Comparison of ENCODE assay signal across 15 cellular contexts in the genomic region with DNA sequence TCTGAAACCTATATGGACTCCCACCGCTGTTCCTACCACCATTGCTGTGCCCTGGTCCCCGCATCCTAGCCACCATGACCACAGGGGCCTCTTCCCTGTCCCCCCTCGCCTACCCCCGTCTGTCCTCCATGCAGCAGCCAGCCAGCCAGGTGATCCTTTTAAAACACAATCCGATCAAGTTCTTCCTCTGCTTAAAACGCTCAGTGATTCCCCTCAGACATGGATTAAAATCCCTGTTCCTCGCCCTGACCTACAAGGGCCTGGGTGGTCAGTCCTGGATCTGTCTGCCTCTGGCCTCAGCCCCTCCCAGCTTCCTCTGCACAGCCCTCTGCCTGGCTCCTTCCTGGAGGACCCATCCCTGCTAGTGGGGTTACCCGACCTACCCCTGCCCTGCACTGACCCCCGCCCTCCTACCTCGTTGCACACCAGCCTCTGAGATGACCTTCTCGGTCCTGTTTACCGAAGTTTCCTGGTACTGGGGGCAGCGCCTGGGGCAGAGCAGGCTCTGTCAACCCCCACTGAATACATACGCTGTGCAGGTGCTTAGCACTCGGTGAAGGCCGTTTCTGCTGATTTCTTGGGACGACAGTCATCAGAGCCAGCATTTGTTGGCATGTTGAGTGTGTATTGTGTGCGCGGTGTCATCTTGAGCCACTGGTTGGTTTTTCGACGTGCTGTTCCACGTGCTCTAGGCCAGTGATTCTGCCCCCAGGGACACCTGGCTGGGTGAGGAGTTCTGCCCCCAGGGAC. TPM values are rescaled to one million over a fixed set of nuclear protein-coding genes. Genes with fewer than 3 reads are reported as not detected.
DNase-seq lines count a peak whose midpoint lies in the region; ATAC-seq, FAIRE-seq and TF ChIP-seq lines count a peak whose summit lies in the region.
"Had no signal": no experiment of that assay in that cellular context is flagged by ENCODE, and none has a peak within 500 bp of the region (broad histone marks: within the 10 kb centered on the region; RNA-seq: fewer than 3 reads in every experiment).

No MANE protein-coding gene starts in this region.

- POLR2A ChIA-PET in K562 (lab: Yijun Ruan, JAX), result interaction anchor here (1.2 to 1.5 kb wide), 2 partner anchors 13 to 15 kb away, joined by 4 to 6 read pairs; partner anchors contain the start of gene LENG8

- H3K27ac ChIP-seq in K562 (ENCODE audit: extremely low read depth, low read depth, low read length) (no peak overlapping the region), neuronal stem cell (replicated peaks; ENCODE audit: low read length) (peak overlapping the region; percentile 64)
- H3K27ac ChIP-seq: heart left ventricle, neutrophil, spleen, transverse colon had no signal

- BruUV-seq in K562 (replicated peaks; lab: Mats Ljungman, UMichigan), result no TSS peak

- H3K4me3 ChIP-seq in K562 (no peak overlapping the region), neuronal stem cell (ENCODE audit: low read length in 2 of 2) (no peak overlapping the region)
- H3K4me3 ChIP-seq: heart left ventricle, spleen, transverse colon had no signal

- peaks cover 7% of the 10 kb centered on the region; the same call in 1 of the 3 replicates for H3K36me3 ChIP-seq in K562 (ENCODE audit: control insufficient read depth, insufficient read depth, low read length)
- H3K36me3 ChIP-seq in neuronal stem cell (replicated peaks in 1 of 2; ENCODE audit: control insufficient read depth in 2 of 2, insufficient read depth in 2 of 2, low read length in 2 of 2), result peaks cover 24 to 31% of the 10 kb centered on the region in 2 donors
- H3K36me3 ChIP-seq: transverse colon had no signal

- FAIRE-seq in K562 (lab: Jason Lieb, UNC), result no peak

- CTCF ChIA-PET in K562 (lab: Yijun Ruan, JAX; ENCODE audit: low intra/inter-chr PET ratio), result no interaction called here

- TF ChIP-seq RAD21 in K562 (CRISPR knock-in tag; conservative IDR thresholded peaks at IDR 0.05 in 1 of 2, IDR thresholded peaks at IDR 0.05 in 1 of 2), result no peak

- peaks cover 0 to 37% of the 10 kb centered on the region in 2 experiments; a peak in 2 of 5 replicates for H3K4me1 ChIP-seq in K562 (replicated peaks in 1 of 2; ENCODE audit: control insufficient read depth in 2 of 2, insufficient read depth in 2 of 2, low read length in 2 of 2)
- peaks cover 33 to 58% of the 10 kb centered on the region in 2 donors for H3K4me1 ChIP-seq in neuronal stem cell (ENCODE audit: control insufficient read depth in 2 of 2, insufficient read depth in 1 of 2, low read depth in 1 of 2, low read length in 2 of 2)

- no peaks in the 10 kb centered on the region; a peak in 1 of 5 replicates for H3K27me3 ChIP-seq in K562 (ENCODE audit: control insufficient read depth in 2 of 2, insufficient read depth in 2 of 2, low read length in 2 of 2)
- H3K27me3 ChIP-seq in neuronal stem cell (ENCODE audit: control insufficient read depth in 3 of 3, insufficient read depth in 3 of 3, low read depth in 1 of 3, low read length in 3 of 3), result no peaks in the 10 kb centered on the region

- ATAC-seq in K562, result no peak
- ATAC-seq in HG03469 (IDR thresholded peaks at IDR 0.05; ENCODE audit: unreplicated experiment), result no peak
- ATAC-seq: activated T-cell treated with anti-CD3 and anti-CD28 coated beads, Interleukin-2, amount 50 U/mL, for 72 hours; heart left ventricle; left ventricle myocardium superior had no signal

- H3K9me3 ChIP-seq in K562 (replicated peaks; ENCODE audit: control insufficient read depth, insufficient read depth, low read depth, low read length) (no peaks in the 10 kb centered on the region), neuronal stem cell (replicated peaks in 1 of 2; ENCODE audit: control insufficient read depth in 2 of 2, insufficient read depth in 1 of 2, low read depth in 1 of 2, low read length in 2 of 2) (peaks cover 0 to 2% of the 10 kb centered on the region in 2 donors)
- H3K9me3 ChIP-seq: heart left ventricle, neutrophil, spleen, transverse colon had no signal

- no peak overlapping the region for H4K91ac ChIP-seq in neuronal stem cell (ENCODE audit: low read depth, low read length, poor library complexity)

- no peak overlapping the region for H2AFZ ChIP-seq in K562 (ENCODE audit: low read depth, low read length)
- H2AFZ ChIP-seq in neuronal stem cell (ENCODE audit: low read length), result no peak overlapping the region

- H3K9ac ChIP-seq in K562 (ENCODE audit: insufficient read depth in 1 of 2, low read depth in 2 of 2, low read length in 2 of 2) (peak overlapping the region in 1 of 2 experiments; percentile 43; a peak in 1 of 4 replicates), neuronal stem cell (ENCODE audit: low read depth, low read length, poor library complexity) (peak overlapping the region; percentile 65)

- intact Hi-C loops in K562 (cut with micrococcal nuclease), result no loop called here

- no peak overlapping the region for H4K8ac ChIP-seq in neuronal stem cell (ENCODE audit: low read depth, low read length)

- H3K23ac ChIP-seq in neuronal stem cell (ENCODE audit: low read depth, low read length, poor library complexity), result peak overlapping the region; percentile 70

- H2BK5ac ChIP-seq in neuronal stem cell (ENCODE audit: low read length), result peak overlapping the region; percentile 58

- H3K14ac ChIP-seq in neuronal stem cell (ENCODE audit: low read length), result peak overlapping the region; percentile 97

- H3K79me2 ChIP-seq in K562 (ENCODE audit: control insufficient read depth, insufficient read depth, low read length), result peaks cover 6% of the 10 kb centered on the region; the same call in 2 of the 3 replicates

- peak overlapping the region; percentile 70 for H3K4ac ChIP-seq in neuronal stem cell (ENCODE audit: low read length)

- peak; percentile 45 for DNase-seq in NCI-H1105 treated with DMSO at 0.1 percent for 48 hours (lab: John Stamatoyannopoulos, UW)
- no peak for DNase-seq in NCI-H1105 (lab: John Stamatoyannopoulos, UW)
- no peak for DNase-seq in K562 (ENCODE audit: extremely low read depth in 1 of 4, low spot score in 3 of 4)
- DNase-seq in neuronal stem cell (ENCODE audit: low spot score), result no peak
- DNase-seq in HT-29 (ENCODE audit: low spot score), result no peak
- DNase-seq: 8988T; activated T-cell treated with anti-CD3 and anti-CD28 coated beads, Interleukin-2, amount 50 U/mL, for 72 hours; Karpas-422; left ventricle myocardium superior; NCI-H2081 treated with DMSO at 0.1 percent for 48 hours; spleen; transverse colon had no signal

- no peak for TF ChIP-seq CTCF in K562 (IDR thresholded peaks at IDR 0.05 in 2 of 3, conservative IDR thresholded peaks at IDR 0.05 in 1 of 3; ENCODE audit: insufficient read depth in 2 of 3, low read depth in 1 of 3, low read length in 3 of 3)

- no peak overlapping the region for H2BK120ac ChIP-seq in neuronal stem cell (ENCODE audit: low read depth, low read length)

- in situ Hi-C loops in K562 (cut with MboI), result no loop called here

- H4K20me1 ChIP-seq in K562 (replicated peaks; ENCODE audit: control insufficient read depth, insufficient read depth, low read length), result peaks cover 10% of the 10 kb centered on the region; the same call in 1 of the 2 replicates

- TF ChIP-seq POLR2A in K562 (conservative IDR thresholded peaks at IDR 0.05), result no peak

- H3K79me1 ChIP-seq in neuronal stem cell (ENCODE audit: low read depth, low read length), result peaks cover 8% of the 10 kb centered on the region

- peak overlapping the region; percentile 63 for H2BK12ac ChIP-seq in neuronal stem cell (ENCODE audit: low read length)

- 52% methylated on average over 20 of the region's 22 CpGs for WGBS in K562 (ENCODE audit: insufficient coverage, low coverage, missing lambda C conversion rate)
- no CpG with 5 or more reads among the region's 22 CpGs for WGBS in neuronal stem cell (ENCODE audit: extremely low coverage in 2 of 2, insufficient read length in 2 of 2, insufficient replicate concordance in 1 of 2), 2 donors

- peak overlapping the region; percentile 65 for H2AK5ac ChIP-seq in neuronal stem cell (ENCODE audit: low read depth, low read length)

- H2BK15ac ChIP-seq in neuronal stem cell (ENCODE audit: low read length), result no peak overlapping the region

- H3K4me2 ChIP-seq in K562 (ENCODE audit: insufficient read depth, low read length) (no peak overlapping the region), neuronal stem cell (ENCODE audit: insufficient read depth, low read length, poor library complexity, severe bottlenecking) (no peak overlapping the region)

- TF ChIP-seq EP300 in K562 (IDR thresholded peaks at IDR 0.05; ENCODE audit: low read length), result no peak

- H3K9me1 ChIP-seq in K562 (ENCODE audit: control insufficient read depth, insufficient read depth, low read length), result no peaks in the 10 kb centered on the region

- H3K18ac ChIP-seq in neuronal stem cell (ENCODE audit: low read length), result peak overlapping the region; percentile 80

RNA-seq across cellular contexts. Expression of gene LENG8, which starts 14.7 kb away (rescaled TPM):
- 299 and 811 TPM in 2 replicates for total RNA-seq in K562 (2011; cell fraction: chromatin; rRNA removed; ENCODE audit: low replicate concordance)
- 301 and 324 TPM in 2 replicates for total RNA-seq in K562 (2011; cell fraction: nucleolus; rRNA removed)
- total RNA-seq in K562 (2011; cell fraction: nucleoplasm; rRNA removed), result 310 and 346 TPM in 2 replicates
- 32.2 and 36.0 TPM in 2 replicates for total RNA-seq in K562 (2014; rRNA removed)
- total RNA-seq in K562 (2014; rRNA removed; fragmentation: Illumina TruSeq; extraction: Trizol), result 6.0 and 8.4 TPM in 2 replicates
- 16.3 and 17.2 TPM in 2 replicates for total RNA-seq in K562 (2015; rRNA removed; fragmentation: Illumina TruSeq; extraction: Trizol)
- 116 and 146 TPM in 2 replicates for total RNA-seq in K562 (2021)
- polyA plus RNA-seq in K562 (2011; rRNA removed), result 28.1 and 70.4 TPM in 2 replicates
- 32.2 and 33.2 TPM in 2 replicates for polyA plus RNA-seq in K562 (2011; cell fraction: cytosol; rRNA removed)
- polyA plus RNA-seq in K562 (2011; cell fraction: nucleus; rRNA removed), result 546 and 794 TPM in 2 replicates
- 103 and 172 TPM in 2 replicates for polyA plus RNA-seq in K562 (2012)
- 44.5 and 79.0 TPM in 2 replicates for polyA plus RNA-seq in K562 (2014; fragmentation: Illumina TruSeq; extraction: Trizol)
- polyA plus RNA-seq in K562 (2014; fragmentation: Nextera tagmentation; extraction: Ambion mirVana), result 1 to 10 TPM in 1 of 2 experiments, under 1 TPM in 1; 0.74 to 2.3 TPM
- 125 and 144 TPM in 2 replicates for polyA plus RNA-seq in K562 (2014; rRNA removed)
- 16.0 and 20.5 TPM in 2 replicates for polyA minus RNA-seq in K562 (2011; rRNA and poly(A)+ RNA removed)
- 21.1 and 33.8 TPM in 2 replicates for polyA minus RNA-seq in K562 (2011; cell fraction: cytosol; rRNA and poly(A)+ RNA removed)
- polyA minus RNA-seq in K562 (2011; cell fraction: nucleus; rRNA and poly(A)+ RNA removed), result 88.3 and 112 TPM in 2 replicates
- polyA plus RNA-seq in neuronal stem cell (2013, experiment 1 of 2), result 151 TPM
- 130 TPM for polyA plus RNA-seq in neuronal stem cell (2013, experiment 2 of 2)
- total RNA-seq in HT-29 (2014; rRNA removed; shearing (Covaris generic)), result 153 TPM in 2 replicates

RNA-seq across cellular contexts. Expression of gene TTYH1, which starts 19.0 kb away (rescaled TPM):
- total RNA-seq in K562 (2011; cell fraction: chromatin; rRNA removed; ENCODE audit: low replicate concordance), result not detected in 2 replicates
- not detected in 2 replicates for total RNA-seq in K562 (2011; cell fraction: nucleolus; rRNA removed)
- not detected in 2 replicates for total RNA-seq in K562 (2011; cell fraction: nucleoplasm; rRNA removed)
- total RNA-seq in K562 (2014; rRNA removed), result not detected in 2 replicates
- total RNA-seq in K562 (2014; rRNA removed; fragmentation: Illumina TruSeq; extraction: Trizol), result not detected in 2 replicates
- not detected in 2 replicates for total RNA-seq in K562 (2015; rRNA removed; fragmentation: Illumina TruSeq; extraction: Trizol)
- not detected in 2 replicates for total RNA-seq in K562 (2021)
- not detected in 2 replicates for polyA plus RNA-seq in K562 (2011; rRNA removed)
- polyA plus RNA-seq in K562 (2011; cell fraction: cytosol; rRNA removed), result not detected in 2 replicates
- polyA plus RNA-seq in K562 (2011; cell fraction: nucleus; rRNA removed), result not detected in 2 replicates
- 0.17 and 0.36 TPM in 2 replicates for polyA plus RNA-seq in K562 (2012)
- not detected in 2 replicates for polyA plus RNA-seq in K562 (2014; fragmentation: Illumina TruSeq; extraction: Trizol)
- polyA plus RNA-seq in K562 (2014; fragmentation: Nextera tagmentation; extraction: Ambion mirVana), result under 1 TPM in 1 of 2 experiments, not detected in 1; 0.08 TPM
- polyA plus RNA-seq in K562 (2014; rRNA removed), result not detected in 2 replicates
- not detected in 2 replicates for polyA minus RNA-seq in K562 (2011; rRNA and poly(A)+ RNA removed)
- polyA minus RNA-seq in K562 (2011; cell fraction: cytosol; rRNA and poly(A)+ RNA removed), result not detected in 2 replicates
- not detected in 2 replicates for polyA minus RNA-seq in K562 (2011; cell fraction: nucleus; rRNA and poly(A)+ RNA removed)
- 504 TPM for polyA plus RNA-seq in neuronal stem cell (2013, experiment 1 of 2)
- 501 TPM for polyA plus RNA-seq in neuronal stem cell (2013, experiment 2 of 2)
- total RNA-seq in HT-29 (2014; rRNA removed; shearing (Covaris generic)), result not detected in 2 replicates

RNA-seq across cellular contexts. Expression of gene LENG9, which starts 29.3 kb away (rescaled TPM):
- 0.53 TPM in 1 of 2 replicates, not detected in the other for total RNA-seq in K562 (2011; cell fraction: chromatin; rRNA removed; ENCODE audit: low replicate concordance)
- total RNA-seq in K562 (2011; cell fraction: nucleolus; rRNA removed), result 1.2 TPM in 2 replicates
- total RNA-seq in K562 (2011; cell fraction: nucleoplasm; rRNA removed), result 0.44 and 0.61 TPM in 2 replicates
- total RNA-seq in K562 (2014; rRNA removed) (0.64 and 1.6 TPM in 2 replicates), K562 (2014; rRNA removed; fragmentation: Illumina TruSeq; extraction: Trizol) (0.10 TPM in 1 of 2 replicates, not detected in the other), K562 (2015; rRNA removed; fragmentation: Illumina TruSeq; extraction: Trizol) (0.38 and 0.43 TPM in 2 replicates), K562 (2021) (0.58 and 0.74 TPM in 2 replicates)
- polyA plus RNA-seq in K562 (2011; rRNA removed) (0.11 and 0.12 TPM in 2 replicates), K562 (2014; fragmentation: Illumina TruSeq; extraction: Trizol) (0.06 and 0.28 TPM in 2 replicates), K562 (2014; fragmentation: Nextera tagmentation; extraction: Ambion mirVana) (under 1 TPM; 0.23 to 0.34 TPM), K562 (2014; rRNA removed) (0.15 and 0.32 TPM in 2 replicates)
- 0.32 and 0.64 TPM in 2 replicates for polyA plus RNA-seq in K562 (2011; cell fraction: cytosol; rRNA removed)
- polyA plus RNA-seq in K562 (2011; cell fraction: nucleus; rRNA removed), result 0.24 and 0.43 TPM in 2 replicates
- polyA plus RNA-seq in K562 (2012), result 0.35 and 0.48 TPM in 2 replicates
- 0.28 TPM in 1 of 2 replicates, not detected in the other for polyA minus RNA-seq in K562 (2011; rRNA and poly(A)+ RNA removed)
- 0.91 and 0.95 TPM in 2 replicates for polyA minus RNA-seq in K562 (2011; cell fraction: cytosol; rRNA and poly(A)+ RNA removed)
- polyA minus RNA-seq in K562 (2011; cell fraction: nucleus; rRNA and poly(A)+ RNA removed), result 0.89 and 1.8 TPM in 2 replicates
- 1.3 TPM for polyA plus RNA-seq in neuronal stem cell (2013, experiment 1 of 2)
- 0.91 TPM for polyA plus RNA-seq in neuronal stem cell (2013, experiment 2 of 2)
- total RNA-seq in HT-29 (2014; rRNA removed; shearing (Covaris generic)), result 40.2 and 46.4 TPM in 2 replicates

RNA-seq across cellular contexts. Expression of gene CDC42EP5, which starts 38.8 kb away (rescaled TPM):
- total RNA-seq in K562 (2011; cell fraction: chromatin; rRNA removed; ENCODE audit: low replicate concordance), result not detected in 2 replicates
- total RNA-seq in K562 (2011; cell fraction: nucleolus; rRNA removed), result not detected in 2 replicates
- total RNA-seq in K562 (2011; cell fraction: nucleoplasm; rRNA removed), result not detected in 2 replicates
- total RNA-seq in K562 (2014; rRNA removed) (not detected in 2 replicates), K562 (2014; rRNA removed; fragmentation: Illumina TruSeq; extraction: Trizol) (not detected in 2 replicates), K562 (2015; rRNA removed; fragmentation: Illumina TruSeq; extraction: Trizol) (not detected in 2 replicates), K562 (2021) (0.29 and 0.38 TPM in 2 replicates)
- polyA plus RNA-seq in K562 (2011; rRNA removed) (0.09 and 0.15 TPM in 2 replicates), K562 (2014; fragmentation: Illumina TruSeq; extraction: Trizol) (not detected in 2 replicates), K562 (2014; fragmentation: Nextera tagmentation; extraction: Ambion mirVana) (not detected), K562 (2014; rRNA removed) (0.96 TPM in 1 of 2 replicates, not detected in the other)
- polyA plus RNA-seq in K562 (2011; cell fraction: cytosol; rRNA removed), result 0.67 TPM in 1 of 2 replicates, not detected in the other
- 0.14 and 0.54 TPM in 2 replicates for polyA plus RNA-seq in K562 (2011; cell fraction: nucleus; rRNA removed)
- polyA plus RNA-seq in K562 (2012), result 0.32 and 0.38 TPM in 2 replicates
- polyA minus RNA-seq in K562 (2011; rRNA and poly(A)+ RNA removed), result not detected in 2 replicates
- not detected in 2 replicates for polyA minus RNA-seq in K562 (2011; cell fraction: cytosol; rRNA and poly(A)+ RNA removed)
- not detected in 2 replicates for polyA minus RNA-seq in K562 (2011; cell fraction: nucleus; rRNA and poly(A)+ RNA removed)
- polyA plus RNA-seq in neuronal stem cell (2013, experiment 1 of 2), result 12.2 TPM
- 12.5 TPM for polyA plus RNA-seq in neuronal stem cell (2013, experiment 2 of 2)
- 59.0 and 72.4 TPM in 2 replicates for total RNA-seq in HT-29 (2014; rRNA removed; shearing (Covaris generic))

Comparison
In these comparisons a context has a peak if more than half of its experiments do, and no peak if none do; other contexts are left out.
1. RNA of gene LENG9, which starts 29.3 kb away (total RNA-seq): 40.2 to 46.4 TPM in HT-29; 0.10 to 1.6 TPM in K562; every median in the first group is over 10 times any median in the second.